25 cellular contexts compared by ENCODE assay signal in genomic region chr20:59809630-59810375, GRCh38.
"Had no signal": no experiment of that assay in that cellular context is flagged by ENCODE, and none has a peak within 500 bp of the region (broad histone marks: within the 10 kb centered on the region; RNA-seq: fewer than 3 reads in every experiment).

No MANE protein-coding gene starts in this region.

- H3K4me1 Mint-ChIP-seq: activated naive CD8-positive, alpha-beta T cell treated with anti-CD3 and anti-CD28 coated beads for 36 hours; immature natural killer cell; nephron progenitor cell; stimulated activated naive B cell treated with anti-CD40 and anti-IgM and Interleukin-4, amounts not matched to agents 10 μg/mL and 1 μg/mL and 100 μg/mL, for 72 hours had no signal

- H3K27me3 Mint-ChIP-seq: dendritic cell treated with granulocyte-macrophage colony-stimulating factor and Interleukin-4, amounts not matched to agents 40 ng/mL and 50 ng/mL, for 4 days had no signal

- H3K9me3 ChIP-seq: mucosa of descending colon, testis had no signal

- H3K27ac ChIP-seq: hepatocyte, testis had no signal

- H3K27me3 ChIP-seq: hepatocyte, testis had no signal

- DNase-seq: activated CD4-positive, alpha-beta T cell treated with anti-CD3 and anti-CD28 coated beads for 1 hour; activated CD4-positive, alpha-beta T cell treated with anti-CD3 and anti-CD28 coated beads, Interleukin-2, amount 50 U/mL, for 1 hour; activated CD8-positive, alpha-beta T cell treated with anti-CD3 and anti-CD28 coated beads, Interleukin-2, amount 10 ng/mL, durations not matched to agents 7 days and 5 days; activated naive CD4-positive, alpha-beta T cell treated with Interleukin-2 at 50 U/mL for 16 hours; activated naive CD8-positive, alpha-beta T cell treated with anti-CD3 and anti-CD28 coated beads for 36 hours; activated T-cell treated with anti-CD3 and anti-CD28 coated beads, Interleukin-2, amount 50 U/mL, for 48 hours; cerebellar nuclear complex; effector memory CD4-positive, alpha-beta T cell; foreskin melanocyte; glutamatergic neuron; immature natural killer cell; kidney glomerular epithelial cell; left ventricle myocardium superior; mesenchymal stem cell; mucosa of descending colon; nephron progenitor cell; occipital lobe; stimulated activated CD4-positive, alpha-beta T cell treated with anti-CD3 and anti-CD28 coated beads, Interleukin-2, amount 100 ng/mL, for 48 hours; stimulated activated CD8-positive, alpha-beta memory T cell treated with anti-CD3 and anti-CD28 coated beads, Interleukin-4, amount 100 ng/mL, for 48 hours; stimulated activated naive B cell treated with anti-CD40 and anti-IgM and Interleukin-4, amounts not matched to agents 10 μg/mL and 1 μg/mL and 100 μg/mL, for 72 hours; T-helper 1 cell; trophoblast cell had no signal

- H3K9me3 Mint-ChIP-seq: activated naive CD8-positive, alpha-beta T cell treated with anti-CD3 and anti-CD28 coated beads for 36 hours; dendritic cell treated with granulocyte-macrophage colony-stimulating factor and Interleukin-4, amounts not matched to agents 40 ng/mL and 50 ng/mL, for 4 days; immature natural killer cell; stimulated activated naive B cell treated with anti-CD40 and anti-IgM and Interleukin-4, amounts not matched to agents 10 μg/mL and 1 μg/mL and 100 μg/mL, for 72 hours had no signal

- H3K27ac Mint-ChIP-seq: activated CD8-positive, alpha-beta T cell treated with anti-CD3 and anti-CD28 coated beads, Interleukin-2, amount 10 ng/mL, durations not matched to agents 7 days and 5 days; activated naive CD8-positive, alpha-beta T cell treated with anti-CD3 and anti-CD28 coated beads for 36 hours; dendritic cell treated with granulocyte-macrophage colony-stimulating factor and Interleukin-4, amounts not matched to agents 40 ng/mL and 50 ng/mL, for 4 days; immature natural killer cell; nephron progenitor cell; stimulated activated naive B cell treated with anti-CD40 and anti-IgM and Interleukin-4, amounts not matched to agents 10 μg/mL and 1 μg/mL and 100 μg/mL, for 72 hours had no signal

- H3K4me1 ChIP-seq: testis had no signal

- H3K4me2 ChIP-seq: hepatocyte had no signal

- H3K79me2 ChIP-seq: hepatocyte had no signal

- H3K4me3 Mint-ChIP-seq: activated CD8-positive, alpha-beta T cell treated with anti-CD3 and anti-CD28 coated beads, Interleukin-2, amount 10 ng/mL, durations not matched to agents 7 days and 5 days; activated naive CD8-positive, alpha-beta T cell treated with anti-CD3 and anti-CD28 coated beads for 36 hours; dendritic cell treated with granulocyte-macrophage colony-stimulating factor and Interleukin-4, amounts not matched to agents 40 ng/mL and 50 ng/mL, for 4 days; immature natural killer cell; nephron progenitor cell; stimulated activated naive B cell treated with anti-CD40 and anti-IgM and Interleukin-4, amounts not matched to agents 10 μg/mL and 1 μg/mL and 100 μg/mL, for 72 hours had no signal

- H3K36me3 Mint-ChIP-seq: activated naive CD8-positive, alpha-beta T cell treated with anti-CD3 and anti-CD28 coated beads for 36 hours; immature natural killer cell; stimulated activated naive B cell treated with anti-CD40 and anti-IgM and Interleukin-4, amounts not matched to agents 10 μg/mL and 1 μg/mL and 100 μg/mL, for 72 hours had no signal

- H2AFZ ChIP-seq: hepatocyte had no signal

- ATAC-seq: activated CD8-positive, alpha-beta T cell treated with anti-CD3 and anti-CD28 coated beads, Interleukin-2, amount 10 ng/mL, durations not matched to agents 7 days and 5 days; left ventricle myocardium superior; mucosa of descending colon; stimulated activated naive B cell treated with anti-CD40 and anti-IgM and Interleukin-4, amounts not matched to agents 10 μg/mL and 1 μg/mL and 100 μg/mL, for 72 hours had no signal

- H3K4me3 ChIP-seq: hepatocyte, mucosa of descending colon, testis had no signal
